27 cellular contexts compared by ENCODE assay signal in the genomic region with DNA sequence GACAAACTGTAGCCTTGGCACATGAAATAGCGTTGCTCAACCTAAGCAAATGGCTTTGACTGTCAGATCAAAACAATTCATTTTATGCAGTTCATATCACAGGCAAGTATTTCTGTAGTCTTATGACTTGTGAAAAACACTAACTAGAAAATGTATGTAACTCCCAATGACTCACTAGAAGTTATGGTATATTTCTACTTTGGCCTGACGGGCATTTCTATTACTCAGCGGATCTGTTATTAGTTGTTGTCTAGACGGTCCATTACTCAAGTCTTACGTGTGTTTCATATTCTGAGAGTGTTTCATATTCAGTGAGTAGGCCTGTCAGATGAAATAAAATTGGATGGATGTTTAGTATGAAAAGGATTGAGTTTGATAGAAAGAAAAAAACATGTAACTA.
DNase-seq lines count a peak whose midpoint lies in the region; ATAC-seq and TF ChIP-seq lines count a peak whose summit lies in the region.
"Had no signal": no experiment of that assay in that cellular context is flagged by ENCODE, and none has a peak within 500 bp of the region (broad histone marks: within the 10 kb centered on the region; RNA-seq: fewer than 3 reads in every experiment).

No MANE protein-coding gene starts in this region.

- no peak overlapping the region for H3K9ac ChIP-seq in mesendoderm (ENCODE audit: low read length)

- H2AK5ac ChIP-seq in mesendoderm (ENCODE audit: low read length): no peak overlapping the region

- H3K36me3 Mint-ChIP-seq in MCF 10A (ENCODE audit: insufficient read depth, unreplicated experiment): no peaks in the 10 kb centered on the region
- no peaks in the 10 kb centered on the region for H3K36me3 Mint-ChIP-seq in CD8-positive, alpha-beta T cell
- H3K36me3 Mint-ChIP-seq: activated naive CD4-positive, alpha-beta T cell treated with anti-CD3 and anti-CD28 coated beads, Interleukin-2, amount 50 U/mL, for 72 hours; CD4-positive, CD25-positive, alpha-beta regulatory T cell; natural killer cell had no signal

- H3K27ac Mint-ChIP-seq in MCF 10A (ENCODE audit: low read depth, unreplicated experiment): peak overlapping the region; percentile 44
- no peak overlapping the region for H3K27ac Mint-ChIP-seq in CD8-positive, alpha-beta T cell
- H3K27ac Mint-ChIP-seq: activated naive CD4-positive, alpha-beta T cell treated with anti-CD3 and anti-CD28 coated beads, Interleukin-2, amount 50 U/mL, for 72 hours; CD4-positive, CD25-positive, alpha-beta regulatory T cell; natural killer cell; stimulated activated naive CD8-positive, alpha-beta T cell treated with anti-CD3 and anti-CD28 coated beads, Interleukin-15, amount 100 ng/mL, for 72 hours had no signal

- H3K27me3 ChIP-seq in breast epithelium (no peaks in the 10 kb centered on the region), mesendoderm (ENCODE audit: insufficient read depth, low read length, poor library complexity) (no peaks in the 10 kb centered on the region)
- H3K27me3 ChIP-seq in CD8-positive, alpha-beta T cell (ENCODE audit: insufficient read depth, low read length): no peaks in the 10 kb centered on the region
- H3K27me3 ChIP-seq: esophagus squamous epithelium, thyroid gland had no signal

- H3K4me1 ChIP-seq in breast epithelium: no peaks in the 10 kb centered on the region
- H3K4me1 ChIP-seq in CD8-positive, alpha-beta T cell (ENCODE audit: insufficient read depth, low read length): no peaks in the 10 kb centered on the region
- H3K4me1 ChIP-seq in mesendoderm (ENCODE audit: control insufficient read depth, low read depth, low read length): no peaks in the 10 kb centered on the region
- H3K4me1 ChIP-seq: esophagus squamous epithelium, psoas muscle, thyroid gland had no signal

- intact Hi-C loops in MCF 10A (cut with micrococcal nuclease): no loop called here
- intact Hi-C loops in breast epithelium (cut with DNase I; ENCODE audit: low total_unique reads): no loop called here
- intact Hi-C loops in CD8-positive, alpha-beta T cell (cut with DNase I, micrococcal nuclease): no loop called here

- ATAC-seq in CD8-positive, alpha-beta T cell: no peak
- no peak for ATAC-seq in GM19023 (IDR thresholded peaks at IDR 0.05; ENCODE audit: unreplicated experiment)
- ATAC-seq: activated naive CD4-positive, alpha-beta T cell treated with anti-CD3 and anti-CD28 coated beads, Interleukin-2, amount 50 U/mL, for 72 hours; HCT116; K562; natural killer cell; Panc1; psoas muscle; stimulated activated naive CD8-positive, alpha-beta T cell treated with anti-CD3 and anti-CD28 coated beads, Interleukin-15, amount 100 ng/mL, for 72 hours had no signal

- no peak overlapping the region for H3K56ac ChIP-seq in mesendoderm (ENCODE audit: low read length)

- H3K79me2 ChIP-seq in mesendoderm (ENCODE audit: control insufficient read depth, insufficient read depth, low read length): no peaks in the 10 kb centered on the region

- DNase-seq in MCF 10A (ENCODE audit: unreplicated experiment) (peak; percentile 79), breast epithelium (ENCODE audit: low spot score in 2 of 2) (no peak), RWPE1 (ENCODE audit: low spot score) (peak; percentile 49), fibroblast of peridontal ligament (ENCODE audit: extremely low read depth) (peak; percentile 18), NCI-H2029 treated with DMSO at 0.1 percent for 48 hours (lab: John Stamatoyannopoulos, UW) (no peak), mesendoderm (no peak)
- no peak for DNase-seq in CD8-positive, alpha-beta T cell
- DNase-seq: 8988T; activated CD4-positive, alpha-beta T cell treated with anti-CD3 and anti-CD28 coated beads for 4 hours; activated T-cell treated with anti-CD3 and anti-CD28 coated beads for 4 hours; anterior cingulate cortex; CD4-positive, CD25-positive, alpha-beta regulatory T cell; cortex of kidney; esophagus squamous epithelium; natural killer cell; NCI-H1436 treated with DMSO at 0.1 percent for 48 hours; NCI-H526; occipital lobe; psoas muscle; stimulated activated CD8-positive, alpha-beta memory T cell treated with anti-CD3 and anti-CD28 coated beads, Interleukin-4, amount 100 ng/mL, for 48 hours; stimulated activated naive CD8-positive, alpha-beta T cell treated with anti-CD3 and anti-CD28 coated beads, Interleukin-15, amount 100 ng/mL, for 72 hours; thyroid gland had no signal

- POLR2A ChIA-PET in MCF 10A (lab: Yijun Ruan, JAX): no interaction called here
- POLR2A ChIA-PET in RWPE1 (lab: Yijun Ruan, JAX; ENCODE audit: low non-redundant PET): no interaction called here
- POLR2A ChIA-PET in CD8-positive, alpha-beta T cell (lab: Charles Lee): no interaction called here

- peaks cover 0 to 1% of the 10 kb centered on the region in 2 donors for H3K9me3 ChIP-seq in breast epithelium
- no peaks in the 10 kb centered on the region for H3K9me3 ChIP-seq in CD8-positive, alpha-beta T cell (ENCODE audit: low read length)
- H3K9me3 ChIP-seq: esophagus squamous epithelium, psoas muscle, thyroid gland had no signal

- peak overlapping the region; percentile 18 for H3K4me3 Mint-ChIP-seq in MCF 10A (ENCODE audit: unreplicated experiment)
- H3K4me3 Mint-ChIP-seq in CD8-positive, alpha-beta T cell: no peak overlapping the region
- H3K4me3 Mint-ChIP-seq: CD4-positive, CD25-positive, alpha-beta regulatory T cell; natural killer cell; stimulated activated naive CD8-positive, alpha-beta T cell treated with anti-CD3 and anti-CD28 coated beads, Interleukin-15, amount 100 ng/mL, for 72 hours had no signal

- no peak overlapping the region for H4K5ac ChIP-seq in mesendoderm (ENCODE audit: low read length)

- H3K27ac ChIP-seq in breast epithelium: no peak overlapping the region
- H3K27ac ChIP-seq in RWPE1: no peak overlapping the region
- no peak overlapping the region for H3K27ac ChIP-seq in CD8-positive, alpha-beta T cell (ENCODE audit: low read depth, low read length)
- H3K27ac ChIP-seq in mesendoderm (ENCODE audit: low read depth, low read length): no peak overlapping the region
- H3K27ac ChIP-seq: esophagus squamous epithelium, psoas muscle, thyroid gland had no signal

- BruUV-seq in MCF 10A (replicated peaks; lab: Mats Ljungman, UMichigan): no TSS peak

- H2BK15ac ChIP-seq in mesendoderm (replicated peaks; ENCODE audit: low read depth): no peak overlapping the region

- H3K23ac ChIP-seq in mesendoderm (ENCODE audit: low read length): no peak overlapping the region

- no peaks in the 10 kb centered on the region for H3K9me3 Mint-ChIP-seq in MCF 10A (ENCODE audit: unreplicated experiment)
- no peaks in the 10 kb centered on the region for H3K9me3 Mint-ChIP-seq in CD8-positive, alpha-beta T cell
- H3K9me3 Mint-ChIP-seq: stimulated activated naive CD8-positive, alpha-beta T cell treated with anti-CD3 and anti-CD28 coated beads, Interleukin-15, amount 100 ng/mL, for 72 hours had no signal

- H3K4me1 Mint-ChIP-seq in MCF 10A (ENCODE audit: insufficient read depth, unreplicated experiment): peaks cover 16% of the 10 kb centered on the region
- H3K4me1 Mint-ChIP-seq in CD8-positive, alpha-beta T cell (ENCODE audit: low read depth): no peaks in the 10 kb centered on the region
- H3K4me1 Mint-ChIP-seq: CD4-positive, CD25-positive, alpha-beta regulatory T cell; natural killer cell; stimulated activated naive CD8-positive, alpha-beta T cell treated with anti-CD3 and anti-CD28 coated beads, Interleukin-15, amount 100 ng/mL, for 72 hours had no signal

- H2BK120ac ChIP-seq in mesendoderm (ENCODE audit: low read depth, low read length): no peak overlapping the region

- no peak overlapping the region for H3K4ac ChIP-seq in mesendoderm (ENCODE audit: low read depth, low read length)

- H3K4me3 ChIP-seq in breast epithelium (no peak overlapping the region), mesendoderm (ENCODE audit: low read length) (no peak overlapping the region)
- no peak overlapping the region for H3K4me3 ChIP-seq in CD8-positive, alpha-beta T cell (ENCODE audit: low read depth, low read length)
- H3K4me3 ChIP-seq: esophagus squamous epithelium, K562, psoas muscle, thyroid gland had no signal

- no peak overlapping the region for H3K18ac ChIP-seq in mesendoderm (ENCODE audit: low read length)

- CTCF ChIA-PET in MCF 10A (lab: Yijun Ruan, JAX): no interaction called here
- CTCF ChIA-PET in RWPE1 (lab: Yijun Ruan, JAX): no interaction called here
- CTCF ChIA-PET in CD8-positive, alpha-beta T cell (lab: Charles Lee): no interaction called here

- TF ChIP-seq CTCF in MCF 10A (IDR thresholded peaks at IDR 0.05; ENCODE audit: unreplicated experiment): no peak
- no peak for TF ChIP-seq CTCF in breast epithelium (IDR thresholded peaks at IDR 0.05)
- TF ChIP-seq CTCF in RWPE1 (conservative IDR thresholded peaks at IDR 0.05; ENCODE audit: low read depth): no peak
- no peak for TF ChIP-seq CTCF in CD8-positive, alpha-beta T cell (IDR thresholded peaks at IDR 0.05)

- no peak for TF ChIP-seq POLR2A in breast epithelium (IDR thresholded peaks at IDR 0.05)

- H3K36me3 ChIP-seq in breast epithelium (no peaks in the 10 kb centered on the region), mesendoderm (ENCODE audit: control insufficient read depth, insufficient read depth, low read length) (no peaks in the 10 kb centered on the region)
- no peaks in the 10 kb centered on the region for H3K36me3 ChIP-seq in CD8-positive, alpha-beta T cell (ENCODE audit: insufficient read depth, low read length)
- H3K36me3 ChIP-seq: esophagus squamous epithelium, thyroid gland had no signal

- no peak overlapping the region for H2BK5ac ChIP-seq in mesendoderm (ENCODE audit: low read length)

- H4K8ac ChIP-seq in mesendoderm (ENCODE audit: low read depth, low read length): no peak overlapping the region

- no peaks in the 10 kb centered on the region for H3K27me3 Mint-ChIP-seq in MCF 10A (ENCODE audit: insufficient read depth, unreplicated experiment)
- no peaks in the 10 kb centered on the region for H3K27me3 Mint-ChIP-seq in CD8-positive, alpha-beta T cell (ENCODE audit: low read depth)
- H3K27me3 Mint-ChIP-seq: CD4-positive, CD25-positive, alpha-beta regulatory T cell; stimulated activated naive CD8-positive, alpha-beta T cell treated with anti-CD3 and anti-CD28 coated beads, Interleukin-15, amount 100 ng/mL, for 72 hours had no signal

- no peak overlapping the region for H3K4me2 ChIP-seq in mesendoderm (ENCODE audit: low read length)

- no CpG with 5 or more reads among the region's 5 CpGs for WGBS in mesendoderm (ENCODE audit: extremely low coverage, insufficient coverage, low lambda C conversion rate)

- no peaks in the 10 kb centered on the region for H3K79me1 ChIP-seq in mesendoderm (ENCODE audit: low read length)

Comparison
In these comparisons a context has a peak if more than half of its experiments do, and no peak if none do; other contexts are left out.
1. DNase-seq: peak in MCF 10A (single experiment), RWPE1 (single experiment) and fibroblast of peridontal ligament (single experiment); none in breast epithelium (0 of 2), NCI-H2029 treated with DMSO at 0.1 percent for 48 hours (single experiment), CD8-positive, alpha-beta T cell (0 of 7) and mesendoderm (single experiment).